ENCODE assay signal across 1 cellular context in genomic region chr20:38132910-38133501, GRCh38.
TF ChIP-seq lines count a peak whose summit lies in the region.

No MANE protein-coding gene starts in this region.

TF ChIP-seq in IMR-90, 13 proteins besides CTCF, POLR2A, EP300 and RAD21 (continued from another document):
- no peak for TF ChIP-seq USF2 (IDR thresholded peaks at IDR 0.05; ENCODE audit: low read depth, low read length)
- TF ChIP-seq CHD1 (IDR thresholded peaks at IDR 0.05; ENCODE audit: low read depth, low read length), result no peak
